In genomic region chr12:132828706-132829534, GRCh38 we compare ENCODE assay signal across 8 cellular contexts. TPM values are rescaled to one million over a fixed set of nuclear protein-coding genes. Genes with fewer than 3 reads are reported as not detected.
DNase-seq lines count a peak whose midpoint lies in the region; ATAC-seq, FAIRE-seq and TF ChIP-seq lines count a peak whose summit lies in the region.

TSS of gene GOLGA3 (minus strand) at chr12:132828869. CDS start at chr12:132822128, 6,741 bp downstream.

- 13% methylated on average over 49 of the region's 78 CpGs for WGBS in hepatocyte (ENCODE audit: low lambda C conversion rate, missing lambda C conversion rate)
- 3 to 4% methylated on average over 67 to 78 of the region's 78 CpGs for WGBS in aorta, 2 donors

- H3K4me2 ChIP-seq in astrocyte (ENCODE audit: low read length) (peak within 1 kb of the TSS; percentile 95), hepatocyte (peak within 1 kb of the TSS; percentile 96)

- no peaks in the 10 kb centered on the region for H3K27me3 Mint-ChIP-seq in astrocyte (ENCODE audit: low read depth, unreplicated experiment)

- intact Hi-C loops in aorta (cut with DNase I), result loop anchor here in 1 of 2 donors (1.0 to 5.0 kb wide), 2 partner anchors 67 to 79 kb away; partner anchors contain the start of gene ANKLE2

- FAIRE-seq in astrocyte (lab: Jason Lieb, UNC), result no peak

- peaks cover 32% of the 10 kb centered on the region for H3K36me3 Mint-ChIP-seq in astrocyte (ENCODE audit: low read depth, unreplicated experiment)

- peak within 1 kb of the TSS; percentile 99 for H3K27ac Mint-ChIP-seq in astrocyte (ENCODE audit: unreplicated experiment)

- peaks cover 23% of the 10 kb centered on the region for H3K4me1 Mint-ChIP-seq in astrocyte (ENCODE audit: low read depth, unreplicated experiment)

- H3K27me3 ChIP-seq in astrocyte (ENCODE audit: insufficient read depth, low read length) (no peaks in the 10 kb centered on the region), hepatocyte (no peaks in the 10 kb centered on the region), aorta (ENCODE audit: control insufficient read depth in 1 of 2, insufficient read depth in 2 of 2, low read length in 1 of 2) (no peaks in the 10 kb centered on the region)

- H3K36me3 ChIP-seq in astrocyte (ENCODE audit: insufficient read depth, low read length) (peaks cover 19% of the 10 kb centered on the region), hepatocyte (replicated peaks; ENCODE audit: insufficient read depth, low read depth) (no peaks in the 10 kb centered on the region), aorta (ENCODE audit: control insufficient read depth in 1 of 2, insufficient read depth in 2 of 2, low read length in 1 of 2) (peaks cover 0 to 4% of the 10 kb centered on the region in 2 donors)

- H2AFZ ChIP-seq in astrocyte (ENCODE audit: low read depth, low read length) (peak within 1 kb of the TSS; percentile 99), hepatocyte (peak within 1 kb of the TSS; percentile 66)

- H3K4me3 ChIP-seq in astrocyte (ENCODE audit: insufficient read depth, low read depth, low read length) (peak within 1 kb of the TSS; percentile 95), hepatocyte (peak within 1 kb of the TSS; percentile 50), aorta (ENCODE audit: low read length in 2 of 2) (peak within 1 kb of the TSS; percentile 61 to 85)

- H3K9me3 ChIP-seq in astrocyte (ENCODE audit: insufficient read depth, low read depth, low read length) (no peaks in the 10 kb centered on the region), hepatocyte (ENCODE audit: low read depth) (no peaks in the 10 kb centered on the region), aorta (ENCODE audit: control insufficient read depth, low read length) (no peaks in the 10 kb centered on the region)

- H3K4me1 ChIP-seq in astrocyte (ENCODE audit: insufficient read depth, low read length), result peaks cover 16% of the 10 kb centered on the region
- peaks cover 9% of the 10 kb centered on the region for H3K4me1 ChIP-seq in hepatocyte (ENCODE audit: insufficient read depth)
- H3K4me1 ChIP-seq in aorta (ENCODE audit: control insufficient read depth in 1 of 2, insufficient read depth in 2 of 2, low read length in 2 of 2), result no peaks in the 10 kb centered on the region

- peak; percentile 59 for DNase-seq in NCI-H2029 treated with DMSO at 0.1 percent for 48 hours (lab: John Stamatoyannopoulos, UW)
- DNase-seq in T-helper 22 cell (ENCODE audit: low read depth), result peak; percentile 90
- DNase-seq in astrocyte (ENCODE audit: low read depth), result peak; percentile 91
- DNase-seq in hepatocyte (ENCODE audit: low spot score), result peak; percentile 96
- peak; percentile 82 for DNase-seq in renal cortical epithelial cell (ENCODE audit: low read depth)
- peak; percentile 96 to 98 for DNase-seq in aorta

- peak; percentile 49 for ATAC-seq in GM18508 (IDR thresholded peaks at IDR 0.05; ENCODE audit: insufficient read depth, unreplicated experiment)
- ATAC-seq in HG02981 (IDR thresholded peaks at IDR 0.05; ENCODE audit: unreplicated experiment), result peak; percentile 79
- ATAC-seq in aorta (ENCODE audit: low FRiP score), result peak; percentile 99

- H3K79me2 ChIP-seq in astrocyte (ENCODE audit: insufficient read depth, low read length) (peaks cover 45% of the 10 kb centered on the region), hepatocyte (peaks cover 45% of the 10 kb centered on the region)

- H4K20me1 ChIP-seq in astrocyte (ENCODE audit: insufficient read depth, low read length), result peaks cover 37% of the 10 kb centered on the region
- H4K20me1 ChIP-seq in hepatocyte (ENCODE audit: insufficient read depth, poor library complexity, severe bottlenecking), result peaks cover 28% of the 10 kb centered on the region

- H3K9me3 Mint-ChIP-seq in astrocyte (ENCODE audit: unreplicated experiment), result no peaks in the 10 kb centered on the region

- H3K9me2 ChIP-seq in hepatocyte (replicated peaks; ENCODE audit: insufficient read depth), result no peaks in the 10 kb centered on the region

- H3K4me3 Mint-ChIP-seq in astrocyte (ENCODE audit: unreplicated experiment), result peak within 1 kb of the TSS; percentile 93

- H3K9ac ChIP-seq in astrocyte (ENCODE audit: low read length), result peak within 1 kb of the TSS; percentile 98

- peak within 1 kb of the TSS; percentile 99 for H3K27ac ChIP-seq in astrocyte (ENCODE audit: low read depth, low read length)
- H3K27ac ChIP-seq in hepatocyte, result peak within 1 kb of the TSS; percentile 99
- H3K27ac ChIP-seq in aorta (ENCODE audit: low read depth in 1 of 2, low read length in 2 of 2), result peak within 1 kb of the TSS; percentile 63 to 91

- TF ChIP-seq CTCF in astrocyte (IDR thresholded peaks at IDR 0.05; ENCODE audit: insufficient read depth, low read depth, low read length) (no peak), hepatocyte (IDR thresholded peaks at IDR 0.05; ENCODE audit: poor library complexity) (no peak)

RNA-seq across cellular contexts. Expression of gene GOLGA3, which starts in this region (rescaled TPM):
- total RNA-seq in astrocyte (86.7 and 97.8 TPM in 2 replicates), hepatocyte (67.6 and 75.1 TPM in 2 replicates), renal cortical epithelial cell (93.6 and 150 TPM in 2 replicates), aorta (10 to 100 TPM; 83.1 to 91.2 TPM)
- polyA plus RNA-seq in hepatocyte (26.2 and 34.1 TPM in 2 replicates), aorta (10 to 100 TPM; 17.9 to 21.8 TPM)

Comparison
In these comparisons a context has a peak if more than half of its experiments do, and no peak if none do; other contexts are left out.
1. Peak in every context shown above with its lines: DNase-seq, ATAC-seq, H3K4me3 ChIP-seq and H3K27ac ChIP-seq.
2. ATAC-seq: peak in every context shown above with its lines; median percentile 99 in aorta; 79 in HG02981; 49 in GM18508.